9 cellular contexts compared by ENCODE assay signal in genomic region chr6:90654806-90655205, GRCh38.
"Had no signal": no experiment of that assay in that cellular context is flagged by ENCODE, and none has a peak within 500 bp of the region (broad histone marks: within the 10 kb centered on the region; RNA-seq: fewer than 3 reads in every experiment).

No MANE protein-coding gene starts in this region.

- H3K9me3 Mint-ChIP-seq: H9, HFFc6 had no signal

- H3K27ac ChIP-seq: GM23248, HL-60, KMS-11 had no signal

- H3K4me2 ChIP-seq: KMS-11 had no signal

- H3K4me3 ChIP-seq: GM23248 had no signal

- H3K36me3 Mint-ChIP-seq: IgD-negative memory B cell had no signal

- H2AFZ ChIP-seq: GM23248 had no signal

- H3K9ac ChIP-seq: GM23248, KMS-11 had no signal

- ATAC-seq: HepG2 had no signal

- DNase-seq: GM23248, H9, HCEC 1CT, HFFc6, KBM-7 had no signal

- H3K4me3 Mint-ChIP-seq: H9, HFFc6, IgD-negative memory B cell had no signal

- H3K27ac Mint-ChIP-seq: HFFc6, IgD-negative memory B cell had no signal
